In the genomic region with DNA sequence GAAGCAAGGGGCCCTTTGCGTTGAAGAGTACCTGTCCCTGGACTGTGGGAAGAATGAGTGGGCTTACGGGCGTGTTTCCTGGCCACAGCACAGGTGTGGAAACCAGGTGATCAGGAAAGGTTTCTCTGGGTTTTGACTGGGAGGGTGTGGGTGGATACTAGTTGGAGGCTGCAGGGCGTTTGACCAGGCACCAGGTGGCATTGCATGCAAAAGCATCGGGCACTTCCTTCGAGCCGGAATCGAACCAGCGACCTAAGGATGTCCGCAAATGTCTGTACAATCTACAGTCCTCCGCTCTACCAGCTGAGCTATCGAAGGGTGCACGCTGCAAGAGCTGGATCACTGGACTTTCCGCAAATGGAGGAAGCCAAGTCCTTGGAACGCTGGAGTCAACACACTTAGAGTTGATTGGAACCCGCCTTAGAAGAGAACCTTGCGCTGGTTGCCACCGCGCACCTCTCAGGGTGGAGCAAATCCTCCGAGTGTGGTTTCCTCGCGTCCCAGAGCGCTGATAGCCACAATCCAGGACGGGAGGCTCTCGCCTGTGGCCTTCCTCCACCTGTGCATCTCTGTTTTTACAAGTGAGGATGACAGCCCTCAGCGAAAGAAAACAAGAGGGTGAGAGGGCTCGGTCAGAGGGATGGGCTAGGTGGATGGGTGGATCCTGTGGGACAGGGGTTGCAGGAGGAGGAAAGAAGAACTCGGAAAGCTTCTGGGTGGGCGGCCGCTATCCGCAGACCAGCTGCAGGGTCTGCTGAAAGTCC, we compare ENCODE assay signal across 8 cellular contexts. TPM values are rescaled to one million over a fixed set of nuclear protein-coding genes. Genes with fewer than 3 reads are reported as not detected.
DNase-seq lines count a peak whose midpoint lies in the region; ATAC-seq, FAIRE-seq and TF ChIP-seq lines count a peak whose summit lies in the region.

No MANE protein-coding gene starts in this region.

- TF ChIP-seq POLR2A in GM12892 (IDR thresholded peaks at IDR 0.05; ENCODE audit: low read depth, low read length): no peak
- TF ChIP-seq POLR2A in esophagus muscularis mucosa (IDR thresholded peaks at IDR 0.05; ENCODE audit: low read depth): no peak

- peaks cover 4 to 15% (median 12%) of the 10 kb centered on the region in 4 donors for H3K4me1 ChIP-seq in esophagus muscularis mucosa

- H3K27me3 ChIP-seq in esophagus muscularis mucosa: peaks cover 0 to 97% (median 33%) of the 10 kb centered on the region in 4 donors

- no peaks in the 10 kb centered on the region for H3K9me3 Mint-ChIP-seq in natural killer cell

- DNase-seq in GM12892 (ENCODE audit: insufficient read length) (no peak), NCI-H748 treated with DMSO at 0.1 percent for 48 hours (lab: John Stamatoyannopoulos, UW) (peak; percentile 34), esophagus muscularis mucosa (ENCODE audit: extremely low spot score) (peak; percentile 91), natural killer cell (peak; percentile 68), NCI-H2107 treated with DMSO at 0.1 percent for 48 hours (lab: John Stamatoyannopoulos, UW; ENCODE audit: unreplicated experiment) (no peak)
- DNase-seq in activated CD8-positive, alpha-beta memory T cell treated with anti-CD3 and anti-CD28 coated beads, Interleukin-2, amount 50 U/mL, for 1 hour (ENCODE audit: extremely low read depth): peak; percentile 33
- peak; percentile 69 for DNase-seq in stimulated activated naive CD4-positive, alpha-beta T cell treated with Interleukin-2 at 50 U/mL for 16 hours (lab: John Stamatoyannopoulos, UW)

- ATAC-seq in HG02938 (IDR thresholded peaks at IDR 0.05; ENCODE audit: unreplicated experiment) (peak; percentile 55), natural killer cell (peak; percentile 84 to 94 (median 90))

- H3K27ac ChIP-seq in esophagus muscularis mucosa (replicated peaks in 1 of 4): no peak overlapping the region

- FAIRE-seq in GM12892 (lab: Jason Lieb, UNC): peak; percentile 90

- no peak for TF ChIP-seq EP300 in esophagus muscularis mucosa (IDR thresholded peaks at IDR 0.05)

- TF ChIP-seq CTCF in esophagus muscularis mucosa (IDR thresholded peaks at IDR 0.05) (peak; percentile 25 to 50 (median 47)), natural killer cell (IDR thresholded peaks at IDR 0.05) (peak; percentile 45)

- H3K9me3 ChIP-seq in esophagus muscularis mucosa: no peaks in the 10 kb centered on the region

- H3K4me3 ChIP-seq in esophagus muscularis mucosa: peak overlapping the region; percentile 1 to 48 (median 26)

- intact Hi-C loops in esophagus muscularis mucosa (cut with DNase I) (no loop called here), natural killer cell (cut with micrococcal nuclease) (loop anchor here (1.0 kb wide), 2 partner anchors 18 to 28 kb away; no protein-coding TSS in a partner anchor)

- peak overlapping the region; percentile 75 for H3K4me3 Mint-ChIP-seq in natural killer cell

- H3K27me3 Mint-ChIP-seq in natural killer cell (ENCODE audit: low read depth in 2 of 2): peaks cover 26 to 34% of the 10 kb centered on the region in 2 donors

- peak overlapping the region; percentile 74 to 79 for H3K27ac Mint-ChIP-seq in natural killer cell

- no peaks in the 10 kb centered on the region for H3K36me3 ChIP-seq in esophagus muscularis mucosa

- no peaks in the 10 kb centered on the region for H3K36me3 Mint-ChIP-seq in natural killer cell

- 2% methylated on average over 31 of the region's 31 CpGs for WGBS in esophagus muscularis mucosa

- H3K4me1 Mint-ChIP-seq in natural killer cell: peaks cover 25 to 28% of the 10 kb centered on the region in 2 donors

RNA-seq across cellular contexts. Expression of a gene that starts 21.2 kb away (rescaled TPM):
- polyA plus RNA-seq in GM12892 (2012; ENCODE audit: missing spikeins): 1.8 TPM
- 100 to 1,000 TPM in 1 of 4 donors, 10 to 100 TPM in 3; 61.9 to 107 (median 82.9) TPM for total RNA-seq in esophagus muscularis mucosa
- under 1 TPM in 2 of 3 donors, not detected in 1; 0.60 to 0.68 TPM for total RNA-seq in natural killer cell

RNA-seq across cellular contexts. Expression of a gene that starts 21.7 kb away (rescaled TPM):
- not detected for polyA plus RNA-seq in GM12892 (2012; ENCODE audit: missing spikeins)
- total RNA-seq in esophagus muscularis mucosa: not detected
- not detected for total RNA-seq in natural killer cell

RNA-seq across cellular contexts. Expression of a gene that starts 25.4 kb away (rescaled TPM):
- 1.2 TPM for polyA plus RNA-seq in GM12892 (2012; ENCODE audit: missing spikeins)
- total RNA-seq in esophagus muscularis mucosa (10 to 100 TPM; 13.7 to 30.6 (median 19.8) TPM), natural killer cell (under 1 TPM in 1 of 3 donors, not detected in 2; 0.35 TPM)

Comparison
In these comparisons a context has a peak if more than half of its experiments do, and no peak if none do; other contexts are left out.
1. DNase-seq: peak in NCI-H748 treated with DMSO at 0.1 percent for 48 hours (single experiment), activated CD8-positive, alpha-beta memory T cell treated with anti-CD3 and anti-CD28 coated beads, Interleukin-2, amount 50 U/mL, for 1 hour (single experiment), esophagus muscularis mucosa (single experiment), natural killer cell (single experiment) and stimulated activated naive CD4-positive, alpha-beta T cell treated with Interleukin-2 at 50 U/mL for 16 hours (single experiment); none in GM12892 (single experiment) and NCI-H2107 treated with DMSO at 0.1 percent for 48 hours (single experiment).
2. RNA of a gene that starts 21.2 kb away (total RNA-seq): 61.9 to 107 TPM in esophagus muscularis mucosa; 0.60 to 0.68 TPM in natural killer cell; every median in the first group is over 10 times any median in the second.
3. RNA of a gene that starts 25.4 kb away (total RNA-seq): 13.7 to 30.6 TPM in esophagus muscularis mucosa; 0.35 TPM in natural killer cell; every median in the first group is over 10 times any median in the second.